Comparison of ENCODE assay signal across 8 cellular contexts in the genomic region with DNA sequence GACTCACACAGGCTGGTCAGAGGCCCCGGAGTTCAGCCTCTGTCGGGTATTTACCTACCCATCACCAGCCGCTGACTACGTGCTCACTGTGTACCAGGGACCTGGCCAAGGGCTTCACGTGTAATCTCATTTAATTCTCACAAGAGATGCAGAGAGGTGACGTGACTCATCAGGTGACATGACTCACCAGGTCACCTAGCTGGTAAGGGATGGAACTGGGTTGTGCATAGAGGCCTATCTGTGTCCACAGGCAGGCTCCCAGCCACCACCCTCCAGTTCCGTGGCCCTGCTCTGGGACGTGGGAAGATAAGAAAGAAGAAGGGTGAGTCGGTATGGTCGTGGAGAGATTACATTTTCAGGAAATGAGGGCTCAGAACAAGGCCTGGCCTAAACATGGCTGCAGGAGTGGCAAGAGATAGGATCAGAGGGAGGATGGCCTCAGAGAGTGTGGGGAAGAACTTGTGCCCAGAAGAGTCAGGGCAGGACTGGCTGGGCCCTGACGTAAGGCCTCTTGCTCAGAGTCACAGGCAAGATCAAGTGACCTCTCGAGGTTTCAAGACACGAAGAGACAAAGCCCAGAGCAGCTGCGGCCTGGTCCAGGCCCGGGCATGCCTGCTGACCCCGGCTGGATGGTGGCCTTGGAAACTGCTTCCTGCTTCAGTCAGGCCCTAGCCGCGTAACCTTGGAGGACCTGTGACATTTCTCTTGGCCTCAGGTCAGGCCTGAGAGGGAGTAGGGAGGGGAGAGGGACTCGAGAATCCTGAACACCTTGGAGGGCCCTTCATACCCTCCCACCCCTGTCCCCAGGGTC. TPM values are rescaled to one million over a fixed set of nuclear protein-coding genes. Genes with fewer than 3 reads are reported as not detected.
DNase-seq lines count a peak whose midpoint lies in the region; ATAC-seq and TF ChIP-seq lines count a peak whose summit lies in the region.

No MANE protein-coding gene starts in this region.

- H3K56ac ChIP-seq in mesendoderm (ENCODE audit: low read length): peak overlapping the region; percentile 74

- no peaks in the 10 kb centered on the region for H3K9me3 ChIP-seq in upper lobe of right lung

- H3K4me1 ChIP-seq in mesendoderm (ENCODE audit: control insufficient read depth, low read depth, low read length) (peaks cover 7% of the 10 kb centered on the region), upper lobe of right lung (peaks cover 50% of the 10 kb centered on the region)

- no peak overlapping the region for H3K4me2 ChIP-seq in mesendoderm (ENCODE audit: low read length)

- no peak overlapping the region for H3K23ac ChIP-seq in mesendoderm (ENCODE audit: low read length)

- ATAC-seq in upper lobe of right lung: peak; percentile 78

- H3K27me3 ChIP-seq in mesendoderm (ENCODE audit: insufficient read depth, low read length, poor library complexity): no peaks in the 10 kb centered on the region
- no peaks in the 10 kb centered on the region for H3K27me3 ChIP-seq in upper lobe of right lung

- peaks cover under 1% of the 10 kb centered on the region for H3K79me1 ChIP-seq in mesendoderm (ENCODE audit: low read length)

- no peak overlapping the region for H4K5ac ChIP-seq in mesendoderm (ENCODE audit: low read length)

- intact Hi-C loops in upper lobe of right lung (cut with DNase I): no loop called here
- intact Hi-C loops in posterior cingulate gyrus (cut with DNase I): no loop called here

- H2BK15ac ChIP-seq in mesendoderm (replicated peaks; ENCODE audit: low read depth): no peak overlapping the region

- no peak overlapping the region for H2AK5ac ChIP-seq in mesendoderm (ENCODE audit: low read length)

- peak overlapping the region; percentile 12 for H3K9ac ChIP-seq in mesendoderm (ENCODE audit: low read length)

- H3K36me3 ChIP-seq in mesendoderm (ENCODE audit: control insufficient read depth, insufficient read depth, low read length): peaks cover 2% of the 10 kb centered on the region
- H3K36me3 ChIP-seq in upper lobe of right lung: peaks cover 7% of the 10 kb centered on the region

- H2BK5ac ChIP-seq in mesendoderm (ENCODE audit: low read length): peak overlapping the region; percentile 5

- H3K27ac ChIP-seq in caudate nucleus (ENCODE audit: low read depth, low read length) (peak overlapping the region; percentile 53), mesendoderm (ENCODE audit: low read depth, low read length) (peak overlapping the region; percentile 15), upper lobe of right lung (peak overlapping the region; percentile 68)

- H3K79me2 ChIP-seq in mesendoderm (ENCODE audit: control insufficient read depth, insufficient read depth, low read length): no peaks in the 10 kb centered on the region

- TF ChIP-seq CTCF in upper lobe of right lung (IDR thresholded peaks at IDR 0.05): no peak

- peak overlapping the region; percentile 2 for H3K18ac ChIP-seq in mesendoderm (ENCODE audit: low read length)

- H3K4me3 ChIP-seq in mesendoderm (ENCODE audit: low read length) (no peak overlapping the region), upper lobe of right lung (no peak overlapping the region)

- WGBS in mesendoderm (ENCODE audit: extremely low coverage, insufficient coverage, low lambda C conversion rate): no CpG with 5 or more reads among the region's 19 CpGs

- H2BK120ac ChIP-seq in mesendoderm (ENCODE audit: low read depth, low read length): no peak overlapping the region

- DNase-seq in DMS53 treated with DMSO at 0.1 percent for 48 hours (lab: John Stamatoyannopoulos, UW; ENCODE audit: unreplicated experiment): peak; percentile 98
- DNase-seq in OCI-M1 (lab: John Stamatoyannopoulos, UW): peak; percentile 90
- DNase-seq in caudate nucleus (lab: John Stamatoyannopoulos, UW): peak in 8 of 61 donors; percentile 10 to 56 (median 28)
- DNase-seq in mesendoderm: peak; percentile 82
- no peak for DNase-seq in upper lobe of right lung
- DNase-seq in posterior cingulate gyrus: no peak
- no peak for DNase-seq in NCI-H69 (lab: John Stamatoyannopoulos, UW)
- DNase-seq in inferior parietal cortex (ENCODE audit: extremely low spot score): no peak

- no peak overlapping the region for H4K8ac ChIP-seq in mesendoderm (ENCODE audit: low read depth, low read length)

- H3K4ac ChIP-seq in mesendoderm (ENCODE audit: low read depth, low read length): no peak overlapping the region

RNA-seq across cellular contexts. Expression of a gene that starts 52.7 kb away (rescaled TPM):
- 45.4 TPM for polyA plus RNA-seq in mesendoderm (2013, experiment 1 of 2)
- polyA plus RNA-seq in mesendoderm (2013, experiment 2 of 2): 46.2 TPM
- 156 TPM for total RNA-seq in upper lobe of right lung

Comparison
In these comparisons a context has a peak if more than half of its experiments do, and no peak if none do; other contexts are left out.
1. DNase-seq: peak in DMS53 treated with DMSO at 0.1 percent for 48 hours (single experiment), OCI-M1 (single experiment) and mesendoderm (single experiment); none in upper lobe of right lung (single experiment), posterior cingulate gyrus (0 of 10), NCI-H69 (single experiment) and inferior parietal cortex (single experiment).
2. H3K27ac ChIP-seq: peak in every context shown above with its lines; median percentile 68 in upper lobe of right lung; 53 in caudate nucleus; 15 in mesendoderm.